Comparison of ENCODE assay signal across 9 cellular contexts in genomic region chr20:4026093-4026601, GRCh38. TPM values are rescaled to one million over a fixed set of nuclear protein-coding genes. Genes with fewer than 3 reads are reported as not detected.
DNase-seq lines count a peak whose midpoint lies in the region; ATAC-seq lines count a peak whose summit lies in the region.
"Had no signal": no experiment of that assay in that cellular context is flagged by ENCODE, and none has a peak within 500 bp of the region (broad histone marks: within the 10 kb centered on the region; RNA-seq: fewer than 3 reads in every experiment).

No MANE protein-coding gene starts in this region.

- H3K27ac Mint-ChIP-seq in stimulated activated naive B cell treated with anti-CD40 and anti-IgM and Interleukin-4, amounts not matched to agents 10 μg/mL and 1 μg/mL and 100 μg/mL, for 72 hours = no peak overlapping the region
- no peak overlapping the region for H3K27ac Mint-ChIP-seq in activated T-cell treated with anti-CD3 and anti-CD28 coated beads, Interleukin-2, amount 50 U/mL, for 72 hours

- H2BK5ac ChIP-seq in mesendoderm (ENCODE audit: low read length) = no peak overlapping the region

- no peak overlapping the region for H3K23ac ChIP-seq in mesendoderm (ENCODE audit: low read length)

- no peak for ATAC-seq in stimulated activated naive B cell treated with anti-CD40 and anti-IgM and Interleukin-4, amounts not matched to agents 10 μg/mL and 1 μg/mL and 100 μg/mL, for 72 hours (replicated peaks)
- no peak for ATAC-seq in activated T-cell treated with anti-CD3 and anti-CD28 coated beads, Interleukin-2, amount 50 U/mL, for 72 hours (replicated peaks in 1 of 2)

- H4K8ac ChIP-seq in mesendoderm (ENCODE audit: low read depth, low read length) = no peak overlapping the region

- peaks cover 4 to 9% of the 10 kb centered on the region in 2 donors for H3K9me3 Mint-ChIP-seq in stimulated activated naive B cell treated with anti-CD40 and anti-IgM and Interleukin-4, amounts not matched to agents 10 μg/mL and 1 μg/mL and 100 μg/mL, for 72 hours
- no peaks in the 10 kb centered on the region for H3K9me3 Mint-ChIP-seq in activated T-cell treated with anti-CD3 and anti-CD28 coated beads, Interleukin-2, amount 50 U/mL, for 72 hours

- H3K27me3 ChIP-seq in mesendoderm (ENCODE audit: insufficient read depth, low read length, poor library complexity) = no peaks in the 10 kb centered on the region
- H3K27me3 ChIP-seq: SJSA1 had no signal

- peaks cover 28 to 35% of the 10 kb centered on the region in 2 donors for H3K27me3 Mint-ChIP-seq in stimulated activated naive B cell treated with anti-CD40 and anti-IgM and Interleukin-4, amounts not matched to agents 10 μg/mL and 1 μg/mL and 100 μg/mL, for 72 hours
- H3K27me3 Mint-ChIP-seq in activated T-cell treated with anti-CD3 and anti-CD28 coated beads, Interleukin-2, amount 50 U/mL, for 72 hours (ENCODE audit: low read depth) = peaks cover 21% of the 10 kb centered on the region

- H3K4ac ChIP-seq in mesendoderm (ENCODE audit: low read depth, low read length) = no peak overlapping the region

- H3K4me3 Mint-ChIP-seq in stimulated activated naive B cell treated with anti-CD40 and anti-IgM and Interleukin-4, amounts not matched to agents 10 μg/mL and 1 μg/mL and 100 μg/mL, for 72 hours = no peak overlapping the region
- no peak overlapping the region for H3K4me3 Mint-ChIP-seq in activated T-cell treated with anti-CD3 and anti-CD28 coated beads, Interleukin-2, amount 50 U/mL, for 72 hours

- H3K9ac ChIP-seq in mesendoderm (ENCODE audit: low read length) = no peak overlapping the region

- H2BK120ac ChIP-seq in mesendoderm (ENCODE audit: low read depth, low read length) = no peak overlapping the region

- peak; percentile 51 for DNase-seq in D341Med (ENCODE audit: low spot score)
- DNase-seq in NCI-H1694 treated with DMSO at 0.1 percent for 48 hours (lab: John Stamatoyannopoulos, UW) = peak; percentile 83
- peak; percentile 84 for DNase-seq in dedifferentiated amniotic fluid mesenchymal stem cell (ENCODE audit: extremely low spot score)
- DNase-seq in mesendoderm = peak; percentile 84
- DNase-seq in stimulated activated naive B cell treated with anti-CD40 and anti-IgM and Interleukin-4, amounts not matched to agents 10 μg/mL and 1 μg/mL and 100 μg/mL, for 72 hours = no peak
- no peak for DNase-seq in 8988T
- no peak for DNase-seq in activated T-cell treated with anti-CD3 and anti-CD28 coated beads, Interleukin-2, amount 50 U/mL, for 72 hours
- no peak for DNase-seq in substantia nigra (lab: John Stamatoyannopoulos, UW)

- H3K56ac ChIP-seq in mesendoderm (ENCODE audit: low read length) = no peak overlapping the region

- H3K27ac ChIP-seq in mesendoderm (ENCODE audit: low read depth, low read length) = no peak overlapping the region
- no peak overlapping the region for H3K27ac ChIP-seq in substantia nigra (ENCODE audit: low read depth, low read length, poor library complexity, severe bottlenecking)
- H3K27ac ChIP-seq: SJSA1 had no signal

- peak overlapping the region; percentile 69 for H3K18ac ChIP-seq in mesendoderm (ENCODE audit: low read length)

- H2BK15ac ChIP-seq in mesendoderm (replicated peaks; ENCODE audit: low read depth) = no peak overlapping the region

- no peak overlapping the region for H4K5ac ChIP-seq in mesendoderm (ENCODE audit: low read length)

- peaks cover 12% of the 10 kb centered on the region for H3K4me1 ChIP-seq in mesendoderm (ENCODE audit: control insufficient read depth, low read depth, low read length)
- H3K4me1 ChIP-seq: SJSA1 had no signal

- H2AK5ac ChIP-seq in mesendoderm (ENCODE audit: low read length) = no peak overlapping the region

- no peak overlapping the region for H3K4me3 ChIP-seq in mesendoderm (ENCODE audit: low read length)
- H3K4me3 ChIP-seq: SJSA1 had no signal

- no peak overlapping the region for H3K4me2 ChIP-seq in mesendoderm (ENCODE audit: low read length)

- peaks cover 3 to 4% of the 10 kb centered on the region in 2 donors for H3K36me3 Mint-ChIP-seq in stimulated activated naive B cell treated with anti-CD40 and anti-IgM and Interleukin-4, amounts not matched to agents 10 μg/mL and 1 μg/mL and 100 μg/mL, for 72 hours
- H3K36me3 Mint-ChIP-seq in activated T-cell treated with anti-CD3 and anti-CD28 coated beads, Interleukin-2, amount 50 U/mL, for 72 hours (ENCODE audit: insufficient read depth in 2 of 2) = peaks cover 0 to 2% of the 10 kb centered on the region in 2 donors

- no peaks in the 10 kb centered on the region for H3K36me3 ChIP-seq in mesendoderm (ENCODE audit: control insufficient read depth, insufficient read depth, low read length)
- H3K36me3 ChIP-seq: SJSA1 had no signal

- no CpG with 5 or more reads among the region's 4 CpGs for WGBS in mesendoderm (ENCODE audit: extremely low coverage, insufficient coverage, low lambda C conversion rate)

- no peaks in the 10 kb centered on the region for H3K4me1 Mint-ChIP-seq in stimulated activated naive B cell treated with anti-CD40 and anti-IgM and Interleukin-4, amounts not matched to agents 10 μg/mL and 1 μg/mL and 100 μg/mL, for 72 hours
- H3K4me1 Mint-ChIP-seq in activated T-cell treated with anti-CD3 and anti-CD28 coated beads, Interleukin-2, amount 50 U/mL, for 72 hours (ENCODE audit: low read depth) = peaks cover 5% of the 10 kb centered on the region

- no peaks in the 10 kb centered on the region for H3K79me2 ChIP-seq in mesendoderm (ENCODE audit: control insufficient read depth, insufficient read depth, low read length)

- no peaks in the 10 kb centered on the region for H3K79me1 ChIP-seq in mesendoderm (ENCODE audit: low read length)

RNA-seq across cellular contexts. Expression of gene RNF24, which starts 10.8 kb away (rescaled TPM):
- polyA plus RNA-seq in mesendoderm (2013, experiment 1 of 2) = 13.8 TPM
- polyA plus RNA-seq in mesendoderm (2013, experiment 2 of 2) = 13.2 TPM
- total RNA-seq in activated T-cell treated with anti-CD3 and anti-CD28 coated beads, Interleukin-2, amount 50 U/mL, for 72 hours = 10 to 100 TPM; 13.4 to 16.4 TPM

Comparison
In these comparisons a context has a peak if more than half of its experiments do, and no peak if none do; other contexts are left out.
1. DNase-seq: peak in D341Med (single experiment), NCI-H1694 treated with DMSO at 0.1 percent for 48 hours (single experiment), dedifferentiated amniotic fluid mesenchymal stem cell (single experiment) and mesendoderm (single experiment); none in stimulated activated naive B cell treated with anti-CD40 and anti-IgM and Interleukin-4, amounts not matched to agents 10 μg/mL and 1 μg/mL and 100 μg/mL, for 72 hours (single experiment), 8988T (single experiment), activated T-cell treated with anti-CD3 and anti-CD28 coated beads, Interleukin-2, amount 50 U/mL, for 72 hours (0 of 2) and substantia nigra (0 of 49).